13 cellular contexts compared by ENCODE assay signal in genomic region chrX:106404512-106404911, GRCh38.
A peak's percentile ranks its signal among the peaks of the same experiment; 100 is the strongest.
DNase-seq lines count a peak whose midpoint lies in the region; TF ChIP-seq lines count a peak whose summit lies in the region.
"Had no signal": no experiment of that assay in that cellular context is flagged by ENCODE, and none has a peak within 500 bp of the region (broad histone marks: within the 10 kb centered on the region; RNA-seq: fewer than 3 reads in every experiment).

No MANE protein-coding gene starts in this region.

- H3K4me2 ChIP-seq in hepatocyte (no peak overlapping the region), smooth muscle cell (no peak overlapping the region)

- H2AFZ ChIP-seq in hepatocyte, result no peak overlapping the region
- no peak overlapping the region for H2AFZ ChIP-seq in smooth muscle cell (ENCODE audit: low read depth)

- no peaks in the 10 kb centered on the region for H4K20me1 ChIP-seq in hepatocyte (ENCODE audit: insufficient read depth, poor library complexity, severe bottlenecking)
- no peaks in the 10 kb centered on the region for H4K20me1 ChIP-seq in smooth muscle cell (ENCODE audit: low read depth)

- H3K27me3 ChIP-seq in hepatocyte, result no peaks in the 10 kb centered on the region
- H3K27me3 ChIP-seq in smooth muscle cell (ENCODE audit: low read depth), result no peaks in the 10 kb centered on the region
- H3K27me3 ChIP-seq: esophagus muscularis mucosa had no signal

- no peaks in the 10 kb centered on the region for H3K9me3 ChIP-seq in hepatocyte (ENCODE audit: low read depth)
- H3K9me3 ChIP-seq in smooth muscle cell (replicated peaks; ENCODE audit: low read depth), result no peaks in the 10 kb centered on the region
- H3K9me3 ChIP-seq: esophagus muscularis mucosa, prostate gland had no signal

- H3K4me3 ChIP-seq in hepatocyte, result no peak overlapping the region
- no peak overlapping the region for H3K4me3 ChIP-seq in smooth muscle cell
- H3K4me3 ChIP-seq: esophagus muscularis mucosa, prostate gland had no signal

- no peak overlapping the region for H3K27ac ChIP-seq in VCaP
- H3K27ac ChIP-seq in hepatocyte, result no peak overlapping the region
- no peak overlapping the region for H3K27ac ChIP-seq in smooth muscle cell (ENCODE audit: low read depth)
- H3K27ac ChIP-seq: esophagus muscularis mucosa, HL-60, prostate gland had no signal

- no peaks in the 10 kb centered on the region for H3F3A ChIP-seq in smooth muscle cell (ENCODE audit: low read depth)

- TF ChIP-seq CTCF in VCaP (conservative IDR thresholded peaks at IDR 0.05) (peak; percentile 55), hepatocyte (IDR thresholded peaks at IDR 0.05; ENCODE audit: poor library complexity) (peak; percentile 36), smooth muscle cell (IDR thresholded peaks at IDR 0.05; ENCODE audit: borderline replicate concordance, insufficient read depth, poor library complexity, severe bottlenecking) (peak; percentile 16)

- H3K79me2 ChIP-seq in hepatocyte, result no peaks in the 10 kb centered on the region
- H3K79me2 ChIP-seq in smooth muscle cell (ENCODE audit: low read depth), result no peaks in the 10 kb centered on the region

- no peaks in the 10 kb centered on the region for H3K9me2 ChIP-seq in hepatocyte (replicated peaks; ENCODE audit: insufficient read depth)

- no peak overlapping the region for H3K9ac ChIP-seq in smooth muscle cell (ENCODE audit: low read depth)

- 50% methylated on average over 1 of the region's 1 CpG for WGBS in hepatocyte (ENCODE audit: low lambda C conversion rate, missing lambda C conversion rate)
- WGBS in smooth muscle cell (ENCODE audit: low lambda C conversion rate), result 61% methylated on average over 1 of the region's 1 CpG

- peak; percentile 4 for DNase-seq in SIG-M5 treated with dmso at 0.1 percent for 504 hours (lab: John Stamatoyannopoulos, UW; ENCODE audit: unreplicated experiment)
- no peak for DNase-seq in SIG-M5 (lab: John Stamatoyannopoulos, UW)
- peak; percentile 26 for DNase-seq in hepatocyte (ENCODE audit: low spot score)
- no peak for DNase-seq in smooth muscle cell (lab: John Stamatoyannopoulos, UW; ENCODE audit: unreplicated experiment)
- no peak for DNase-seq in HCEC 1CT
- DNase-seq in DMS79 (lab: John Stamatoyannopoulos, UW), result no peak
- no peak for DNase-seq in NCI-H446 (lab: John Stamatoyannopoulos, UW)
- DNase-seq: activated naive CD4-positive, alpha-beta T cell treated with anti-CD3 and anti-CD28 coated beads for 36 hours; stimulated activated CD8-positive, alpha-beta memory T cell treated with anti-CD3 and anti-CD28 coated beads, Interleukin-4, amount 100 ng/mL, for 48 hours had no signal

- no peaks in the 10 kb centered on the region for H3K36me3 ChIP-seq in hepatocyte (replicated peaks; ENCODE audit: insufficient read depth, low read depth)
- no peaks in the 10 kb centered on the region for H3K36me3 ChIP-seq in smooth muscle cell (ENCODE audit: low read depth)
- H3K36me3 ChIP-seq: esophagus muscularis mucosa, prostate gland had no signal

- H3K4me1 ChIP-seq in hepatocyte (ENCODE audit: insufficient read depth) (no peaks in the 10 kb centered on the region), smooth muscle cell (ENCODE audit: low read depth) (no peaks in the 10 kb centered on the region)
- H3K4me1 ChIP-seq: esophagus muscularis mucosa, prostate gland had no signal

Comparison
In these comparisons a context has a peak if more than half of its experiments do, and no peak if none do; other contexts are left out.
1. DNase-seq: peak in SIG-M5 treated with dmso at 0.1 percent for 504 hours (single experiment) and hepatocyte (single experiment); none in SIG-M5 (single experiment), smooth muscle cell (single experiment), HCEC 1CT (single experiment), DMS79 (single experiment) and NCI-H446 (0 of 2).
2. Peak in every context shown above with its lines, with median percentiles within 50 percentile points of each other: CTCF ChIP-seq.